In the genomic region with DNA sequence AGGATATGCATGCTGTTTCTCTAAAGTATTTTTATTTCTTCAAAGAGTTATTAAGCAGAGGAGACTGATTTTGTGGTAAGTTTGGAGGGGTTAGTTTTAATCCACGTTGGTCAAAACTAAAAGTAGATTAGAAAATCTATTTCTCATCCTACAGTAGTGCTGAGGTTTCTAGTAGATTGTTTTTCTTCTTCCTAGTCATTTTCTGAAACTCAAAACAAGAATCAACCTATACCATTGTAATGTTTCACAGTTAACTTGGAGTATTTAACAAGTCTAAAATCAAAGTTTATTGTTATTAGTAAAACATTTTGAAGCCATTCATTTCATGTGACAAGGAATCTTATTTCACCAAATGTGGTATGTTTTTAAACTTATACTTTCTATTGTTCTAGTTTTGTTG, we compare ENCODE assay signal across 14 cellular contexts.
"Had no signal": no experiment of that assay in that cellular context is flagged by ENCODE, and none has a peak within 500 bp of the region (broad histone marks: within the 10 kb centered on the region; RNA-seq: fewer than 3 reads in every experiment).

No MANE protein-coding gene starts in this region.

- ATAC-seq: sciatic nerve had no signal

- H3K4me1 ChIP-seq: foreskin keratinocyte had no signal

- H3K27me3 ChIP-seq: foreskin keratinocyte had no signal

- H3K4me3 Mint-ChIP-seq: endodermal cell, naive B cell, nephron had no signal

- H3K27ac Mint-ChIP-seq: endodermal cell, nephron had no signal

- H3K27me3 Mint-ChIP-seq: naive B cell had no signal

- H3K4me1 Mint-ChIP-seq: nephron had no signal

- H3K4me3 ChIP-seq: coronary artery had no signal

- H3K9me3 Mint-ChIP-seq: naive B cell, nephron had no signal

- H3K27ac ChIP-seq: coronary artery, foreskin keratinocyte had no signal

- DNase-seq: effector CD4-positive, alpha-beta T cell; endodermal cell; erythroblast; mesendoderm; naive B cell; posterior cingulate gyrus; stimulated activated CD4-positive, alpha-beta T cell treated with anti-CD3 and anti-CD28 coated beads, Interleukin-2, amount 100 ng/mL, for 24 hours; stimulated activated CD4-positive, alpha-beta T cell treated with anti-CD3 and anti-CD28 coated beads, Interleukin-4, amount 100 ng/mL, for 4 hours; stimulated activated naive CD4-positive, alpha-beta T cell treated with Interleukin-2 at 50 U/mL for 16 hours; trophoblast cell had no signal
